Comparison of ENCODE assay signal across 8 cellular contexts in genomic region chr10:61899997-61900828, GRCh38. TPM values are rescaled to one million over a fixed set of nuclear protein-coding genes. Genes with fewer than 3 reads are reported as not detected.
DNase-seq lines count a peak whose midpoint lies in the region; ATAC-seq, FAIRE-seq and TF ChIP-seq lines count a peak whose summit lies in the region.

No MANE protein-coding gene starts in this region.

- CTCF ChIA-PET in GM10248 (lab: Yijun Ruan, JAX), result interaction anchor here (1.1 to 7.0 kb wide), 5 partner anchors 16 to 344 kb away, joined by 3 to 49 read pairs (median 9); no protein-coding TSS in a partner anchor

- WGBS in adrenal gland, 4 donors, result 0 to 1% (median 0%) methylated on average over 25 of the region's 25 CpGs

- H3K4me1 ChIP-seq in adrenal gland (replicated peaks in 1 of 2), result peaks cover 20 to 39% of the 10 kb centered on the region in 2 donors

- POLR2A ChIA-PET in GM10248 (lab: Yijun Ruan, JAX), result interaction anchor here (0.6 to 1.0 kb wide), 2 partner anchors 45 to 180 kb away, joined by 3 read pairs; no protein-coding TSS in a partner anchor

- FAIRE-seq in H54 (lab: Jason Lieb, UNC), result peak; percentile 50
- no peak for FAIRE-seq in HTR-8/SVneo (lab: Jason Lieb, UNC)

- H3K36me3 ChIP-seq in adrenal gland (replicated peaks in 1 of 2), result no peaks in the 10 kb centered on the region

- intact Hi-C loops in adrenal gland (cut with DNase I) (loop anchor here in 1 of 2 donors (10.0 kb wide), 1 partner anchor 345 kb away; no protein-coding TSS in a partner anchor), left ventricle myocardium superior (cut with micrococcal nuclease) (loop anchor here (5.0 kb wide), 3 partner anchors 137 to 347 kb away; no protein-coding TSS in a partner anchor), posterior cingulate gyrus (cut with DNase I) (loop anchor here (5.0 kb wide), 2 partner anchors 77 to 142 kb away; no protein-coding TSS in a partner anchor)

- H3K27ac ChIP-seq in adrenal gland, result peak overlapping the region; percentile 50 to 80 (median 77)

- no peaks in the 10 kb centered on the region for H3K27me3 ChIP-seq in adrenal gland

- H3K9me3 ChIP-seq in adrenal gland (replicated peaks in 1 of 3), result no peaks in the 10 kb centered on the region

- DNase-seq in GM10248 (ENCODE audit: extremely low spot score) (peak; percentile 50), H54 (ENCODE audit: insufficient read length, low spot score) (no peak), M059J (ENCODE audit: low read depth) (peak; percentile 83), SHP77 (lab: John Stamatoyannopoulos, UW) (peak; percentile 29 to 56), adrenal gland (peak; percentile 48 to 78 (median 63)), left ventricle myocardium superior (peak; percentile 56), posterior cingulate gyrus (peak; percentile 33 to 92 (median 52)), HTR-8/SVneo (ENCODE audit: insufficient read length, low spot score) (no peak)

- TF ChIP-seq POLR2A in H54 (IDR thresholded peaks at IDR 0.05; ENCODE audit: low read depth, low read length) (peak; percentile 23; the same call in 1 of the 2 replicates), adrenal gland (IDR thresholded peaks at IDR 0.05) (peak in 1 of 2 donors; percentile 51)

- peak overlapping the region; percentile 18 to 78 (median 58) for H3K4me3 ChIP-seq in adrenal gland

- TF ChIP-seq CTCF in GM10248 (IDR thresholded peaks at IDR 0.05; ENCODE audit: control extremely low read depth, extremely low read depth, low read depth, missing control alignments) (no peak), adrenal gland (IDR thresholded peaks at IDR 0.05) (no peak)

- ATAC-seq in left ventricle myocardium superior, result peak; percentile 21

RNA-seq across cellular contexts. Expression of gene ARID5B, which starts 1.3 kb away (rescaled TPM):
- 31.1 and 43.9 TPM in 2 replicates for total RNA-seq in M059J (2014; rRNA removed; shearing (Covaris generic))
- total RNA-seq in adrenal gland (10 to 100 TPM in 7 of 8 donors, 1 to 10 TPM in 1; 8.6 to 42.4 (median 30.8) TPM), left ventricle myocardium superior (12.9 TPM)
- 10 to 100 TPM in 1 of 3 donors, 1 to 10 TPM in 2; 5.7 to 10.7 (median 9.0) TPM for polyA plus RNA-seq in adrenal gland

Comparison
In these comparisons a context has a peak if more than half of its experiments do, and no peak if none do; other contexts are left out.
1. DNase-seq: peak in GM10248 (single experiment), M059J (single experiment), SHP77 (2 of 2), adrenal gland (7 of 7), left ventricle myocardium superior (single experiment) and posterior cingulate gyrus (10 of 10); none in H54 (single experiment) and HTR-8/SVneo (single experiment).